Comparison of ENCODE assay signal across 41 cellular contexts in the genomic region with DNA sequence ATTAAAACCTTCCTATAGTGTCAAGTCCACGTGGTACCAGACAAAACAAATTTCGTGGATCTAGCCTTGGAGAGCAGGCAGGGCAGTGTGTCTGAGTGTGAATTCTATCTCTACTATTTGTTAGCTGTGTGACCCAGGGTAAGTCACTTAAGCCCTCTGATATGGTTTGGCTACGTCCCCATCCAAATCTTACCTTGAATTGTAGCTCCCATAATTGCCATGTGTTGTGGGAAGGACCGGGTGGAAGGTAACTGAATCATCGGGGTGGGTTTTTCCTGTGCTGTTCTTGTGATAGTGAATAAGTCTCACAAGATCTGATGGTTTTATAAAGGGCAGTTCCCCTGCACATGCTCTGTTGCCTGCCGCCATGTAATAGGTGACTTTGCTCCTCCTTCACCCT. TPM values are rescaled to one million over a fixed set of nuclear protein-coding genes. Genes with fewer than 3 reads are reported as not detected.
"Had no signal": no experiment of that assay in that cellular context is flagged by ENCODE, and none has a peak within 500 bp of the region (broad histone marks: within the 10 kb centered on the region; RNA-seq: fewer than 3 reads in every experiment).

No MANE protein-coding gene starts in this region.

- ATAC-seq: activated CD4-positive, alpha-beta T cell treated with anti-CD3 and anti-CD28 coated beads for 36 hours; activated CD8-positive, alpha-beta memory T cell treated with anti-CD3 and anti-CD28 coated beads, Interleukin-2, amount 10 ng/mL, durations not matched to agents 7 days and 5 days; activated CD8-positive, alpha-beta T cell treated with anti-CD3 and anti-CD28 coated beads, Interleukin-2, amount 10 ng/mL, durations not matched to agents 7 days and 5 days; activated naive CD8-positive, alpha-beta T cell treated with anti-CD3 and anti-CD28 coated beads, Interleukin-2, amount 50 U/mL, for 24 hours; foreskin keratinocyte; gastroesophageal sphincter; heart right ventricle; T-helper 17 cell had no signal

- H3K27ac ChIP-seq: adrenal gland, brain microvascular endothelial cell, cardiac muscle cell, colonic mucosa, dorsolateral prefrontal cortex, esophagus muscularis mucosa, foreskin keratinocyte, gastroesophageal sphincter, heart right ventricle, hepatocyte, WERI-Rb-1 had no signal

- H3K36me3 ChIP-seq: adrenal gland, brain microvascular endothelial cell, cardiac muscle cell, colonic mucosa, esophagus muscularis mucosa, gastroesophageal sphincter, heart right ventricle, WERI-Rb-1 had no signal

- H3K4me3 ChIP-seq: adrenal gland, cardiac muscle cell, colonic mucosa, dorsolateral prefrontal cortex, esophagus muscularis mucosa, gastroesophageal sphincter, heart right ventricle, hepatocyte had no signal

- H3K9me3 Mint-ChIP-seq: activated CD4-positive, alpha-beta memory T cell treated with anti-CD3 and anti-CD28 coated beads for 36 hours; activated naive CD4-positive, alpha-beta T cell treated with anti-CD3 and anti-CD28 coated beads for 36 hours; activated naive CD4-positive, alpha-beta T cell treated with anti-CD3 and anti-CD28 coated beads, Interleukin-2, amount 50 U/mL, for 24 hours; activated naive CD8-positive, alpha-beta T cell treated with anti-CD3 and anti-CD28 coated beads for 36 hours; activated T-helper 2 cell treated with anti-CD3 and anti-CD28 coated beads, Interferon-gamma antibody, Interleukin-2, Interleukin-4, amounts not matched to agents 10 μg/mL and 5 μg/mL and 100 μg/mL, durations not matched to agents 14 hours and 24 hours and 36 hours; dendritic cell treated with granulocyte-macrophage colony-stimulating factor and Interleukin-4, amounts not matched to agents 40 ng/mL and 50 ng/mL, for 4 days had no signal

- H2AFZ ChIP-seq: hepatocyte had no signal

- H3K27ac Mint-ChIP-seq: activated CD4-positive, alpha-beta memory T cell treated with anti-CD3 and anti-CD28 coated beads for 36 hours; activated CD4-positive, alpha-beta T cell treated with anti-CD3 and anti-CD28 coated beads for 36 hours; activated CD4-positive, alpha-beta T cell treated with anti-CD3 and anti-CD28 coated beads, Interleukin-2, amount 10 ng/mL, durations not matched to agents 24 days and 14 days; activated CD8-positive, alpha-beta memory T cell treated with anti-CD3 and anti-CD28 coated beads, Interleukin-2, amount 10 ng/mL, durations not matched to agents 7 days and 5 days; activated CD8-positive, alpha-beta T cell treated with anti-CD3 and anti-CD28 coated beads, Interleukin-2, amount 10 ng/mL, durations not matched to agents 7 days and 5 days; activated naive CD4-positive, alpha-beta T cell treated with anti-CD3 and anti-CD28 coated beads for 36 hours; activated naive CD4-positive, alpha-beta T cell treated with anti-CD3 and anti-CD28 coated beads, Interleukin-2, amount 50 U/mL, for 24 hours; activated naive CD8-positive, alpha-beta T cell treated with anti-CD3 and anti-CD28 coated beads for 36 hours; activated naive CD8-positive, alpha-beta T cell treated with anti-CD3 and anti-CD28 coated beads, Interleukin-2, amount 50 U/mL, for 24 hours; activated T-helper 1 cell treated with anti-CD3 and anti-CD28 coated beads, Interleukin-12 subunit alpha, Interleukin-12 subunit beta, Interleukin-2, Interleukin-4 antibody, amounts not matched to agents 30 ng/mL and 10 ng/mL and 1 ng/mL, durations not matched to agents 14 hours and 24 hours and 36 hours; activated T-helper 2 cell treated with anti-CD3 and anti-CD28 coated beads, Interferon-gamma antibody, Interleukin-2, Interleukin-4, amounts not matched to agents 10 μg/mL and 5 μg/mL and 100 μg/mL, durations not matched to agents 14 hours and 24 hours and 36 hours; dendritic cell treated with granulocyte-macrophage colony-stimulating factor and Interleukin-4, amounts not matched to agents 40 ng/mL and 50 ng/mL, for 4 days; T-helper 17 cell; T-helper 2 cell treated with Interferon-gamma antibody and Interleukin-4, amounts not matched to agents 5 μg/mL and 100 μg/mL, for 36 hours had no signal

- H3K36me3 Mint-ChIP-seq: activated CD4-positive, alpha-beta memory T cell treated with anti-CD3 and anti-CD28 coated beads for 36 hours; activated naive CD8-positive, alpha-beta T cell treated with anti-CD3 and anti-CD28 coated beads for 36 hours had no signal

- H3K4me1 Mint-ChIP-seq: activated CD4-positive, alpha-beta T cell treated with anti-CD3 and anti-CD28 coated beads for 36 hours; activated CD4-positive, alpha-beta T cell treated with anti-CD3 and anti-CD28 coated beads, Interleukin-2, amount 10 ng/mL, durations not matched to agents 24 days and 14 days; activated CD8-positive, alpha-beta memory T cell treated with anti-CD3 and anti-CD28 coated beads, Interleukin-2, amount 10 ng/mL, durations not matched to agents 7 days and 5 days; activated naive CD4-positive, alpha-beta T cell treated with anti-CD3 and anti-CD28 coated beads, Interleukin-2, amount 50 U/mL, for 24 hours; activated naive CD8-positive, alpha-beta T cell treated with anti-CD3 and anti-CD28 coated beads for 36 hours; activated naive CD8-positive, alpha-beta T cell treated with anti-CD3 and anti-CD28 coated beads, Interleukin-2, amount 50 U/mL, for 24 hours had no signal

- DNase-seq: activated CD4-positive, alpha-beta memory T cell treated with anti-CD3 and anti-CD28 coated beads for 36 hours; activated CD4-positive, alpha-beta T cell treated with anti-CD3 and anti-CD28 coated beads for 36 hours; activated CD4-positive, alpha-beta T cell treated with anti-CD3 and anti-CD28 coated beads, Interleukin-2, amount 10 ng/mL, durations not matched to agents 24 days and 14 days; activated CD4-positive, CD25-positive, alpha-beta regulatory T cell; activated CD4-positive, CD25-positive, alpha-beta regulatory T cell treated with anti-CD3 and anti-CD28 coated beads, Interleukin-2, amount 50 U/mL, for 72 hours; activated CD8-positive, alpha-beta memory T cell treated with anti-CD3 and anti-CD28 coated beads, Interleukin-2, amount 10 ng/mL, durations not matched to agents 7 days and 5 days; activated CD8-positive, alpha-beta memory T cell treated with anti-CD3 and anti-CD28 coated beads, Interleukin-2, amount 50 U/mL, for 4 hours; activated CD8-positive, alpha-beta T cell treated with anti-CD3 and anti-CD28 coated beads, Interleukin-2, amount 10 ng/mL, durations not matched to agents 7 days and 5 days; activated effector memory CD4-positive, alpha-beta T cell treated with anti-CD3 and anti-CD28 coated beads, Interleukin-2, amount 50 U/mL, for 16 hours; activated naive CD4-positive, alpha-beta T cell treated with anti-CD3 and anti-CD28 coated beads for 36 hours; activated naive CD8-positive, alpha-beta T cell treated with anti-CD3 and anti-CD28 coated beads for 36 hours; activated naive CD8-positive, alpha-beta T cell treated with anti-CD3 and anti-CD28 coated beads, Interleukin-2, amount 50 U/mL, for 24 hours; activated T-cell treated with anti-CD3 and anti-CD28 coated beads, Interleukin-2, amount 50 U/mL, for 1 hour; activated T-cell treated with anti-CD3 and anti-CD28 coated beads, Interleukin-2, amount 50 U/mL, for 48 hours; amygdala; aorta; brain microvascular endothelial cell; central memory CD4-positive, alpha-beta T cell; cerebellar nuclear complex; colonic mucosa; dorsolateral prefrontal cortex; effector memory CD4-positive, alpha-beta T cell; erythroblast; foreskin keratinocyte; heart right ventricle; T-helper 1 cell; T-helper 17 cell; T1000; WERI-Rb-1 had no signal

- H3K9me3 ChIP-seq: adrenal gland, colonic mucosa, esophagus muscularis mucosa, gastroesophageal sphincter had no signal

- H3K4me1 ChIP-seq: foreskin keratinocyte had no signal

- H3K4me3 Mint-ChIP-seq: activated CD4-positive, alpha-beta memory T cell treated with anti-CD3 and anti-CD28 coated beads for 36 hours; activated CD4-positive, alpha-beta T cell treated with anti-CD3 and anti-CD28 coated beads for 36 hours; activated CD4-positive, alpha-beta T cell treated with anti-CD3 and anti-CD28 coated beads, Interleukin-2, amount 10 ng/mL, durations not matched to agents 24 days and 14 days; activated CD8-positive, alpha-beta memory T cell treated with anti-CD3 and anti-CD28 coated beads, Interleukin-2, amount 10 ng/mL, durations not matched to agents 7 days and 5 days; activated CD8-positive, alpha-beta T cell treated with anti-CD3 and anti-CD28 coated beads, Interleukin-2, amount 10 ng/mL, durations not matched to agents 7 days and 5 days; activated naive CD4-positive, alpha-beta T cell treated with anti-CD3 and anti-CD28 coated beads for 36 hours; activated naive CD4-positive, alpha-beta T cell treated with anti-CD3 and anti-CD28 coated beads, Interleukin-2, amount 50 U/mL, for 24 hours; activated naive CD8-positive, alpha-beta T cell treated with anti-CD3 and anti-CD28 coated beads for 36 hours; activated naive CD8-positive, alpha-beta T cell treated with anti-CD3 and anti-CD28 coated beads, Interleukin-2, amount 50 U/mL, for 24 hours; activated T-helper 1 cell treated with anti-CD3 and anti-CD28 coated beads, Interleukin-12 subunit alpha, Interleukin-12 subunit beta, Interleukin-2, Interleukin-4 antibody, amounts not matched to agents 30 ng/mL and 10 ng/mL and 1 ng/mL, durations not matched to agents 14 hours and 24 hours and 36 hours; dendritic cell treated with granulocyte-macrophage colony-stimulating factor and Interleukin-4, amounts not matched to agents 40 ng/mL and 50 ng/mL, for 4 days; T-helper 17 cell; T-helper 2 cell treated with Interferon-gamma antibody and Interleukin-4, amounts not matched to agents 5 μg/mL and 100 μg/mL, for 36 hours had no signal

- H3K4me2 ChIP-seq: hepatocyte had no signal

- H3K79me2 ChIP-seq: hepatocyte had no signal

RNA-seq across cellular contexts. Expression of a gene that starts 2.8 kb away (rescaled TPM):
- total RNA-seq: activated CD4-positive, alpha-beta T cell treated with anti-CD3 and anti-CD28 coated beads for 36 hours; activated CD4-positive, alpha-beta T cell treated with anti-CD3 and anti-CD28 coated beads, Interleukin-2, amount 10 ng/mL, durations not matched to agents 24 days and 14 days; activated CD8-positive, alpha-beta memory T cell treated with anti-CD3 and anti-CD28 coated beads for 36 hours; activated CD8-positive, alpha-beta memory T cell treated with anti-CD3 and anti-CD28 coated beads, Interleukin-2, amount 10 ng/mL, durations not matched to agents 7 days and 5 days; activated CD8-positive, alpha-beta T cell treated with anti-CD3 and anti-CD28 coated beads, Interleukin-2, amount 10 ng/mL, durations not matched to agents 7 days and 5 days; activated naive CD4-positive, alpha-beta T cell treated with anti-CD3 and anti-CD28 coated beads for 36 hours; activated naive CD8-positive, alpha-beta T cell treated with anti-CD3 and anti-CD28 coated beads for 36 hours; activated T-helper 1 cell treated with anti-CD3 and anti-CD28 coated beads, Interleukin-12 subunit alpha, Interleukin-12 subunit beta, Interleukin-2, Interleukin-4 antibody, amounts not matched to agents 30 ng/mL and 10 ng/mL and 1 ng/mL, durations not matched to agents 14 hours and 24 hours and 36 hours; activated T-helper 2 cell treated with anti-CD3 and anti-CD28 coated beads, Interferon-gamma antibody, Interleukin-2, Interleukin-4, amounts not matched to agents 10 μg/mL and 5 μg/mL and 100 μg/mL, durations not matched to agents 14 hours and 24 hours and 36 hours; cardiac muscle cell; esophagus muscularis mucosa; foreskin keratinocyte; glomerular endothelial cell; hepatocyte; T-helper 17 cell had no signal
- polyA plus RNA-seq: cardiac muscle cell, foreskin keratinocyte, heart right ventricle, hepatocyte had no signal
